Comparison of ENCODE assay signal across 9 cellular contexts in genomic region chr4:71026086-71026485, GRCh38. TPM values are rescaled to one million over a fixed set of nuclear protein-coding genes. Genes with fewer than 3 reads are reported as not detected.
DNase-seq lines count a peak whose midpoint lies in the region; ATAC-seq and TF ChIP-seq lines count a peak whose summit lies in the region.
"Had no signal": no experiment of that assay in that cellular context is flagged by ENCODE, and none has a peak within 500 bp of the region (broad histone marks: within the 10 kb centered on the region; RNA-seq: fewer than 3 reads in every experiment).

No MANE protein-coding gene starts in this region.

- H3K4me1 ChIP-seq in gastrocnemius medialis: peaks cover 4 to 10% of the 10 kb centered on the region in 2 donors

- no peaks in the 10 kb centered on the region for H3K36me3 ChIP-seq in gastrocnemius medialis

- no peaks in the 10 kb centered on the region for H3K9me3 ChIP-seq in gastrocnemius medialis

- in situ Hi-C loops in gastrocnemius medialis (cut with MboI; ENCODE audit: low sequenced_read_pairs in 4 of 4): no loop called here

- intact Hi-C loops in gastrocnemius medialis (cut with DNase I; ENCODE audit: low total_unique reads): no loop called here

- H3K4me3 ChIP-seq in gastrocnemius medialis: no peak overlapping the region

- ATAC-seq in gastrocnemius medialis (peak; percentile 77 to 84), HG02623 (IDR thresholded peaks at IDR 0.05; ENCODE audit: unreplicated experiment) (no peak), HG02884 (IDR thresholded peaks at IDR 0.05; ENCODE audit: unreplicated experiment) (no peak)

- peak; percentile 5 for DNase-seq in NCI-H1694 treated with DMSO at 0.1 percent for 48 hours (lab: John Stamatoyannopoulos, UW)
- no peak for DNase-seq in NCI-H1694 (lab: John Stamatoyannopoulos, UW)
- peak; percentile 24 for DNase-seq in RPMI8226
- DNase-seq in fibroblast of peridontal ligament (ENCODE audit: extremely low read depth): peak; percentile 84
- no peak for DNase-seq in gastrocnemius medialis
- DNase-seq in activated CD8-positive, alpha-beta memory T cell treated with anti-CD3 and anti-CD28 coated beads, Interleukin-2, amount 50 U/mL, for 48 hours: no peak
- DNase-seq: NCI-H1105 had no signal

- no peak overlapping the region for H3K27ac ChIP-seq in gastrocnemius medialis

- H3K27me3 ChIP-seq in gastrocnemius medialis: no peaks in the 10 kb centered on the region

- no peak for TF ChIP-seq POLR2A in gastrocnemius medialis (IDR thresholded peaks at IDR 0.05)

- TF ChIP-seq CTCF in gastrocnemius medialis (IDR thresholded peaks at IDR 0.05 in 4 of 5, conservative IDR thresholded peaks at IDR 0.05 in 1 of 5): no peak

RNA-seq across cellular contexts. Expression of gene DCK, which starts 32.6 kb away (rescaled TPM):
- total RNA-seq in gastrocnemius medialis: 10 to 100 TPM in 2 of 4 donors, 1 to 10 TPM in 2; 6.3 to 17.2 (median 11.8) TPM

Comparison
In these comparisons a context has a peak if more than half of its experiments do, and no peak if none do; other contexts are left out.
1. DNase-seq: peak in NCI-H1694 treated with DMSO at 0.1 percent for 48 hours (single experiment), RPMI8226 (single experiment) and fibroblast of peridontal ligament (single experiment); none in NCI-H1694 (single experiment), gastrocnemius medialis (0 of 2) and activated CD8-positive, alpha-beta memory T cell treated with anti-CD3 and anti-CD28 coated beads, Interleukin-2, amount 50 U/mL, for 48 hours (single experiment).
2. ATAC-seq: peak in gastrocnemius medialis (2 of 2); none in HG02623 (single experiment) and HG02884 (single experiment).